Comparison of ENCODE assay signal across 39 cellular contexts in the genomic region with DNA sequence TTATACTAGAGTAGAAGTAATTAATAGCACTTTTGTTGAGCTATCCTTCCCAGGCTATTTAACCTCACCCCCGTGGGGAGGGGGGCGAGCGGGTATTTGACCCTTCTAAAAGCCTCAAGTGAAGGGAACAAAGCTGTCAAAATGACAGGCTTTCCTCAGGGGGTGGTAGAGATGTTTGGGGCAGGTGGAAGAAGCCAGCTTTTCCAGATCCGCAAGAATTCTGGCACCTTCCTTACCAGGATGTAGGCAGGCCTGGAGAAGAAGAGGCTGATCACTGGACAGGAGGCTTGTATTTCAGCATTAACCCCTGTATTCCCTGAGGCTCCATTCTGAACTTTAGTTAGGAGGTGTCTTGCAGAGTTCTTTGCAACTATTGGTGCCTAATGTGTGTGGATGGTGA. TPM values are rescaled to one million over a fixed set of nuclear protein-coding genes. Genes with fewer than 3 reads are reported as not detected.
"Had no signal": no experiment of that assay in that cellular context is flagged by ENCODE, and none has a peak within 500 bp of the region (broad histone marks: within the 10 kb centered on the region; RNA-seq: fewer than 3 reads in every experiment).

No MANE protein-coding gene starts in this region.

- H3K27me3 Mint-ChIP-seq: activated B cell treated with CpG ODN at 0.5 μM for 24 hours; activated CD8-positive, alpha-beta T cell treated with anti-CD3 and anti-CD28 coated beads for 36 hours; activated naive CD4-positive, alpha-beta T cell treated with anti-CD3 and anti-CD28 coated beads, Interleukin-2, amount 50 U/mL, for 24 hours; activated naive CD8-positive, alpha-beta T cell treated with anti-CD3 and anti-CD28 coated beads for 36 hours; activated naive CD8-positive, alpha-beta T cell treated with anti-CD3 and anti-CD28 coated beads, Interleukin-2, amount 50 U/mL, for 24 hours; activated T-helper 17 cell treated with anti-CD3 and anti-CD28 coated beads, Interleukin-2, amount 50 U/mL, for 72 hours; T-cell had no signal

- H3K4me3 ChIP-seq: adrenal gland, body of pancreas, cardiac muscle cell, colonic mucosa, esophagus squamous epithelium, gastroesophageal sphincter had no signal

- H3K27ac ChIP-seq: adrenal gland, body of pancreas, cardiac muscle cell, epithelial cell of prostate, esophagus squamous epithelium, gastroesophageal sphincter, WERI-Rb-1 had no signal

- H3K27me3 ChIP-seq: adrenal gland, body of pancreas, cardiac muscle cell, colonic mucosa, esophagus squamous epithelium, gastroesophageal sphincter had no signal

- H3K36me3 ChIP-seq: adrenal gland, cardiac muscle cell, colonic mucosa, WERI-Rb-1 had no signal

- DNase-seq: activated B cell treated with CpG ODN at 0.5 μM for 24 hours; activated CD4-positive, alpha-beta T cell treated with anti-CD3 and anti-CD28 coated beads for 48 hours; activated CD4-positive, alpha-beta T cell treated with anti-CD3 and anti-CD28 coated beads, Interleukin-2, amount 50 U/mL, for 1 hour; activated CD4-positive, alpha-beta T cell treated with anti-CD3 and anti-CD28 coated beads, Interleukin-2, amount 50 U/mL, for 48 hours; activated CD8-positive, alpha-beta memory T cell treated with anti-CD3 and anti-CD28 coated beads for 24 hours; activated CD8-positive, alpha-beta T cell treated with anti-CD3 and anti-CD28 coated beads for 36 hours; activated effector memory CD4-positive, alpha-beta T cell treated with Interleukin-2 at 50 U/mL for 16 hours; activated gamma-delta T cell treated with Interleukin-2 at 50 U/mL for 16 hours; activated naive CD4-positive, alpha-beta T cell treated with Interleukin-2 at 50 U/mL for 16 hours; activated naive CD8-positive, alpha-beta T cell treated with anti-CD3 and anti-CD28 coated beads for 36 hours; activated naive CD8-positive, alpha-beta T cell treated with anti-CD3 and anti-CD28 coated beads, Interleukin-2, amount 50 U/mL, for 24 hours; activated T-cell treated with anti-CD3 and anti-CD28 coated beads, Interleukin-2, amount 50 U/mL, for 4 hours; adrenal gland; amygdala; aorta; body of pancreas; central memory CD4-positive, alpha-beta T cell; cerebellar nuclear complex; colonic mucosa; effector CD8-positive, alpha-beta T cell; esophagus squamous epithelium; foreskin melanocyte; T-cell; T-helper 9 cell; WERI-Rb-1 had no signal

- H3K9me3 Mint-ChIP-seq: activated B cell treated with CpG ODN at 0.5 μM for 24 hours; activated CD8-positive, alpha-beta T cell treated with anti-CD3 and anti-CD28 coated beads for 36 hours; activated naive CD4-positive, alpha-beta T cell treated with anti-CD3 and anti-CD28 coated beads, Interleukin-2, amount 50 U/mL, for 24 hours; activated naive CD8-positive, alpha-beta T cell treated with anti-CD3 and anti-CD28 coated beads for 36 hours; activated naive CD8-positive, alpha-beta T cell treated with anti-CD3 and anti-CD28 coated beads, Interleukin-2, amount 50 U/mL, for 24 hours; activated T-cell treated with anti-CD3 and anti-CD28 coated beads, Interleukin-2, amount 50 U/mL, for 4 hours; activated T-helper 17 cell treated with anti-CD3 and anti-CD28 coated beads, Interleukin-2, amount 50 U/mL, for 72 hours; T-cell; T-helper 1 cell treated with Interleukin-12 subunit alpha and Interleukin-12 subunit beta and Interleukin-4 antibody, amounts not matched to agents 30 μg/mL and 1 μg/mL, for 36 hours had no signal

- H3K4me1 ChIP-seq: colonic mucosa, esophagus squamous epithelium, gastroesophageal sphincter had no signal

- ATAC-seq: activated CD4-positive, CD25-positive, alpha-beta regulatory T cell treated with anti-CD3 and anti-CD28 coated beads, Interleukin-2, amount 50 U/mL, for 24 hours; activated CD8-positive, alpha-beta T cell treated with anti-CD3 and anti-CD28 coated beads for 36 hours; activated naive CD8-positive, alpha-beta T cell treated with anti-CD3 and anti-CD28 coated beads, Interleukin-2, amount 50 U/mL, for 24 hours; activated T-cell treated with anti-CD3 and anti-CD28 coated beads, Interleukin-2, amount 50 U/mL, for 4 hours; activated T-helper 17 cell treated with anti-CD3 and anti-CD28 coated beads, Interleukin-2, amount 50 U/mL, for 72 hours; gastroesophageal sphincter; T-cell had no signal

- H3K27ac Mint-ChIP-seq: activated B cell treated with CpG ODN at 0.5 μM for 24 hours; activated CD8-positive, alpha-beta T cell treated with anti-CD3 and anti-CD28 coated beads for 36 hours; activated naive CD4-positive, alpha-beta T cell treated with anti-CD3 and anti-CD28 coated beads, Interleukin-2, amount 50 U/mL, for 24 hours; activated naive CD8-positive, alpha-beta T cell treated with anti-CD3 and anti-CD28 coated beads for 36 hours; activated naive CD8-positive, alpha-beta T cell treated with anti-CD3 and anti-CD28 coated beads, Interleukin-2, amount 50 U/mL, for 24 hours; activated T-helper 17 cell treated with anti-CD3 and anti-CD28 coated beads, Interleukin-2, amount 50 U/mL, for 72 hours; T-cell; T-helper 1 cell treated with Interleukin-12 subunit alpha and Interleukin-12 subunit beta and Interleukin-4 antibody, amounts not matched to agents 30 μg/mL and 1 μg/mL, for 36 hours had no signal

- H3K36me3 Mint-ChIP-seq: activated naive CD8-positive, alpha-beta T cell treated with anti-CD3 and anti-CD28 coated beads for 36 hours had no signal

- H3K4me1 Mint-ChIP-seq: activated B cell treated with CpG ODN at 0.5 μM for 24 hours; activated naive CD4-positive, alpha-beta T cell treated with anti-CD3 and anti-CD28 coated beads, Interleukin-2, amount 50 U/mL, for 24 hours; activated T-helper 17 cell treated with anti-CD3 and anti-CD28 coated beads, Interleukin-2, amount 50 U/mL, for 72 hours had no signal

- H3K9me3 ChIP-seq: adrenal gland, body of pancreas, colonic mucosa, esophagus squamous epithelium, gastroesophageal sphincter had no signal

- H3K4me3 Mint-ChIP-seq: activated B cell treated with CpG ODN at 0.5 μM for 24 hours; activated CD8-positive, alpha-beta T cell treated with anti-CD3 and anti-CD28 coated beads for 36 hours; activated naive CD4-positive, alpha-beta T cell treated with anti-CD3 and anti-CD28 coated beads, Interleukin-2, amount 50 U/mL, for 24 hours; activated naive CD8-positive, alpha-beta T cell treated with anti-CD3 and anti-CD28 coated beads for 36 hours; activated naive CD8-positive, alpha-beta T cell treated with anti-CD3 and anti-CD28 coated beads, Interleukin-2, amount 50 U/mL, for 24 hours; activated T-cell treated with anti-CD3 and anti-CD28 coated beads, Interleukin-2, amount 50 U/mL, for 4 hours; activated T-helper 17 cell treated with anti-CD3 and anti-CD28 coated beads, Interleukin-2, amount 50 U/mL, for 72 hours; T-cell; T-helper 1 cell treated with Interleukin-12 subunit alpha and Interleukin-12 subunit beta and Interleukin-4 antibody, amounts not matched to agents 30 μg/mL and 1 μg/mL, for 36 hours had no signal

RNA-seq across cellular contexts. Expression of a gene that starts 26.2 kb away (rescaled TPM):
- total RNA-seq: activated B cell treated with CpG ODN at 0.5 μM for 24 hours; activated CD8-positive, alpha-beta T cell treated with anti-CD3 and anti-CD28 coated beads for 36 hours; activated naive CD8-positive, alpha-beta T cell treated with anti-CD3 and anti-CD28 coated beads for 36 hours; activated T-cell treated with anti-CD3 and anti-CD28 coated beads, Interleukin-2, amount 50 U/mL, for 4 hours; activated T-helper 17 cell treated with anti-CD3 and anti-CD28 coated beads, Interleukin-2, amount 50 U/mL, for 72 hours; adrenal gland; aorta; body of pancreas; cardiac muscle cell; colonic mucosa; dermis microvascular lymphatic vessel endothelial cell; endothelial cell of umbilical vein; esophagus squamous epithelium; fibroblast of lung; fibroblast of villous mesenchyme; gastroesophageal sphincter; glomerular endothelial cell; T-cell; T-helper 2 cell treated with Interferon-gamma antibody and Interleukin-4, amounts not matched to agents 100 ng/mL and 5 ng/mL, for 36 hours had no signal
- polyA plus RNA-seq: adrenal gland, endothelial cell of umbilical vein, esophagus, fibroblast of lung had no signal
